ENCODE assay signal across 8 cellular contexts in genomic region chr1:116374340-116375164, GRCh38. TPM values are rescaled to one million over a fixed set of nuclear protein-coding genes. Genes with fewer than 3 reads are reported as not detected.
A peak's percentile ranks its signal among the peaks of the same experiment; 100 is the strongest.
DNase-seq lines count a peak whose midpoint lies in the region; ATAC-seq and TF ChIP-seq lines count a peak whose summit lies in the region.

No MANE protein-coding gene starts in this region.

- TF ChIP-seq POLR2A in gastroesophageal sphincter (IDR thresholded peaks at IDR 0.05): no peak

- H3K27ac ChIP-seq in gastroesophageal sphincter: peak overlapping the region; percentile 83 to 97 (median 92)

- peak overlapping the region; percentile 96 for H3K4me3 Mint-ChIP-seq in activated T-cell treated with anti-CD3 and anti-CD28 coated beads, Interleukin-2, amount 50 U/mL, for 24 hours

- H3K27me3 Mint-ChIP-seq in activated T-cell treated with anti-CD3 and anti-CD28 coated beads, Interleukin-2, amount 50 U/mL, for 24 hours: no peaks in the 10 kb centered on the region

- TF ChIP-seq EP300 in gastroesophageal sphincter (IDR thresholded peaks at IDR 0.05): no peak

- peaks cover 53% of the 10 kb centered on the region for H3K4me1 Mint-ChIP-seq in activated T-cell treated with anti-CD3 and anti-CD28 coated beads, Interleukin-2, amount 50 U/mL, for 24 hours (ENCODE audit: low read depth)

- ATAC-seq in Right ventricle myocardium superior (ENCODE audit: poor library complexity): no peak
- ATAC-seq in left cardiac atrium: no peak
- ATAC-seq in gastroesophageal sphincter: no peak
- ATAC-seq in HG03175 (IDR thresholded peaks at IDR 0.05; ENCODE audit: unreplicated experiment): no peak
- ATAC-seq in GM21360 (IDR thresholded peaks at IDR 0.05; ENCODE audit: unreplicated experiment): no peak

- peak; percentile 33 for DNase-seq in Right ventricle myocardium superior
- no peak for DNase-seq in left cardiac atrium
- peak; percentile 45 for DNase-seq in activated T-cell treated with anti-CD3 and anti-CD28 coated beads, Interleukin-2, amount 50 U/mL, for 24 hours
- DNase-seq in pons (ENCODE audit: low spot score): peak; percentile 53
- DNase-seq in GM13977 (ENCODE audit: low spot score): no peak

- TF ChIP-seq CTCF in gastroesophageal sphincter (IDR thresholded peaks at IDR 0.05) (no peak), GM13977 (IDR thresholded peaks at IDR 0.05; ENCODE audit: extremely low read depth, insufficient read depth, missing control alignments) (no peak)

- no peaks in the 10 kb centered on the region for H3K27me3 ChIP-seq in gastroesophageal sphincter

- peaks cover 11 to 67% (median 38%) of the 10 kb centered on the region in 3 donors for H3K4me1 ChIP-seq in gastroesophageal sphincter

- H3K36me3 ChIP-seq in gastroesophageal sphincter: no peaks in the 10 kb centered on the region

- in situ Hi-C loops in GM13977 (cut with MboI; ENCODE audit: low pct_unique_long_range_greater_than_20kb, low sequenced_read_pairs, unreplicated experiment): no loop called here

- H3K4me3 ChIP-seq in gastroesophageal sphincter: peak overlapping the region; percentile 73 to 100

- peak overlapping the region; percentile 93 for H3K27ac Mint-ChIP-seq in activated T-cell treated with anti-CD3 and anti-CD28 coated beads, Interleukin-2, amount 50 U/mL, for 24 hours

- H3K9me3 Mint-ChIP-seq in activated T-cell treated with anti-CD3 and anti-CD28 coated beads, Interleukin-2, amount 50 U/mL, for 24 hours: no peaks in the 10 kb centered on the region

- 24 to 55% methylated on average over 5 to 26 of the region's 26 CpGs for WGBS in gastroesophageal sphincter (ENCODE audit: low coverage in 1 of 2), 2 donors

- H3K36me3 Mint-ChIP-seq in activated T-cell treated with anti-CD3 and anti-CD28 coated beads, Interleukin-2, amount 50 U/mL, for 24 hours (ENCODE audit: low read depth): peaks cover 39% of the 10 kb centered on the region

- intact Hi-C loops in Right ventricle myocardium superior (cut with DNase I): loop anchor here (5.0 kb wide), 2 partner anchors 43 to 123 kb away; no protein-coding TSS in a partner anchor
- intact Hi-C loops in left cardiac atrium (cut with DNase I): loop anchor here (5.0 to 10.0 kb wide), 2 partner anchors 43 to 110 kb away; no protein-coding TSS in a partner anchor

- no peaks in the 10 kb centered on the region for H3K9me3 ChIP-seq in gastroesophageal sphincter

RNA-seq across cellular contexts. Expression of gene ATP1A1, which starts 1.5 kb away (rescaled TPM):
- total RNA-seq in Right ventricle myocardium superior (255 TPM), left cardiac atrium (100 to 1,000 TPM; 183 to 281 TPM), gastroesophageal sphincter (100 to 1,000 TPM in 3 of 4 donors, 10 to 100 TPM in 1; 90.9 to 208 (median 174) TPM)

Comparison
In these comparisons a context has a peak if more than half of its experiments do, and no peak if none do; other contexts are left out.
1. DNase-seq: peak in Right ventricle myocardium superior (single experiment), activated T-cell treated with anti-CD3 and anti-CD28 coated beads, Interleukin-2, amount 50 U/mL, for 24 hours (single experiment) and pons (single experiment); none in left cardiac atrium (single experiment) and GM13977 (single experiment).